In the genomic region with DNA sequence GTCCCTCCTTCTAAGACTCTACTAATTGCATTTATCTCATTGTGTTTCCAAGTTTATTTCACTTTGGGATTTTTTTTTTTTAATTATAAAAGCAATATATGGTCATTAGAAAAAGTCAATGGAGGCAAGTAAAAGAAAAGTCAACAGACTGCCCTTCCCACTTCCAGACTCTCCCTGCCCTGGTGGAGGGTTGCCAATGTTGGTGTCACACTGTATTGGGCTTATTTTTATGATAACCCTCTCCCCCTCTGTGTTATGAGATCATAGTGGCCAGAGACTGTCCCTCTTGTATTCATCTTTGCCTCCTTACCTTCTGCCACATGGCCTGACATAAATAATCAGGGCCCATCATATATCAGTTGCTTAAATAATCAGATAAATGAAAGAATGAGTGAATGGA, we compare ENCODE assay signal across 1 cellular context.
TF ChIP-seq lines count a peak whose summit lies in the region.

No MANE protein-coding gene starts in this region.

TF ChIP-seq in endothelial cell of umbilical vein, 7 proteins besides CTCF, POLR2A, EP300 and RAD21:
- no peak for TF ChIP-seq EZH2 (IDR thresholded peaks at IDR 0.05; ENCODE audit: borderline replicate concordance, low read depth, low read length, severe bottlenecking)
- TF ChIP-seq MAX (IDR thresholded peaks at IDR 0.05; ENCODE audit: insufficient read depth, insufficient read length): no peak
- TF ChIP-seq FOS (IDR thresholded peaks at IDR 0.05; ENCODE audit: borderline replicate concordance, insufficient read depth, low read length): no peak
- no peak for TF ChIP-seq JUN (IDR thresholded peaks at IDR 0.05; ENCODE audit: borderline replicate concordance, insufficient read depth, insufficient read length, low read depth)
- TF ChIP-seq POLR2AphosphoS5 (IDR thresholded peaks at IDR 0.05; ENCODE audit: insufficient read depth, low read depth, low read length): no peak
- TF ChIP-seq GATA2 (IDR thresholded peaks at IDR 0.05; ENCODE audit: insufficient read depth, insufficient read length, low read depth, low read length): no peak
- TF ChIP-seq MYC (IDR thresholded peaks at IDR 0.05; ENCODE audit: low read depth, low read length): no peak
